ENCODE assay signal across 19 cellular contexts in genomic region chr21:45724345-45724961, GRCh38.
DNase-seq lines count a peak whose midpoint lies in the region; ATAC-seq and TF ChIP-seq lines count a peak whose summit lies in the region.
"Had no signal": no experiment of that assay in that cellular context is flagged by ENCODE, and none has a peak within 500 bp of the region (broad histone marks: within the 10 kb centered on the region; RNA-seq: fewer than 3 reads in every experiment).

No MANE protein-coding gene starts in this region.

- TF ChIP-seq CTCF in psoas muscle (IDR thresholded peaks at IDR 0.05): no peak

- H3K36me3 ChIP-seq in psoas muscle (ENCODE audit: insufficient read depth in 1 of 2, low read depth in 1 of 2): no peaks in the 10 kb centered on the region
- H3K36me3 ChIP-seq: prostate gland had no signal

- H3K4me1 Mint-ChIP-seq in activated CD4-positive, alpha-beta T cell treated with anti-CD3 and anti-CD28 coated beads for 36 hours: peaks cover 17% of the 10 kb centered on the region

- POLR2A ChIA-PET in activated CD4-positive, alpha-beta T cell treated with anti-CD3 and anti-CD28 coated beads for 36 hours (lab: Charles Lee): no interaction called here

- CTCF ChIA-PET in activated CD4-positive, alpha-beta T cell treated with anti-CD3 and anti-CD28 coated beads for 36 hours (lab: Charles Lee): no interaction called here

- H3K36me3 Mint-ChIP-seq in activated CD4-positive, alpha-beta T cell treated with anti-CD3 and anti-CD28 coated beads for 36 hours (ENCODE audit: low read depth): no peaks in the 10 kb centered on the region
- H3K36me3 Mint-ChIP-seq: CD8-positive, alpha-beta T cell had no signal

- no peak overlapping the region for H3K27ac ChIP-seq in psoas muscle
- H3K27ac ChIP-seq: A549, prostate gland had no signal

- H3K27me3 Mint-ChIP-seq in activated CD4-positive, alpha-beta T cell treated with anti-CD3 and anti-CD28 coated beads for 36 hours: no peaks in the 10 kb centered on the region
- H3K27me3 Mint-ChIP-seq: stimulated activated naive CD8-positive, alpha-beta T cell treated with anti-CD3 and anti-CD28 coated beads, Interleukin-15, Interleukin-2, amounts not matched to agents 100 ng/mL and 50 ng/mL, for 24 hours had no signal

- no peak overlapping the region for H3K4me3 Mint-ChIP-seq in activated CD4-positive, alpha-beta T cell treated with anti-CD3 and anti-CD28 coated beads for 36 hours
- H3K4me3 Mint-ChIP-seq: CD8-positive, alpha-beta T cell; stimulated activated naive CD8-positive, alpha-beta T cell treated with anti-CD3 and anti-CD28 coated beads, Interleukin-15, Interleukin-2, amounts not matched to agents 100 ng/mL and 50 ng/mL, for 24 hours had no signal

- intact Hi-C loops in activated CD4-positive, alpha-beta T cell treated with anti-CD3 and anti-CD28 coated beads for 36 hours (cut with DNase I, micrococcal nuclease): no loop called here
- intact Hi-C loops in left cardiac atrium (cut with DNase I): no loop called here
- intact Hi-C loops in psoas muscle (cut with DNase I): no loop called here

- H3K4me1 ChIP-seq in psoas muscle: no peaks in the 10 kb centered on the region
- H3K4me1 ChIP-seq: A549, prostate gland had no signal

- H3K4me3 ChIP-seq in psoas muscle: no peak overlapping the region
- H3K4me3 ChIP-seq: A549, prostate gland had no signal

- peaks cover 0 to 7% (median 0%) of the 10 kb centered on the region in 3 donors for H3K27me3 ChIP-seq in psoas muscle (ENCODE audit: insufficient read depth in 3 of 3, low read length in 2 of 3)

- H3K9me3 ChIP-seq in psoas muscle: no peaks in the 10 kb centered on the region
- H3K9me3 ChIP-seq: A549, prostate gland had no signal

- peak overlapping the region; percentile 74 for H3K27ac Mint-ChIP-seq in activated CD4-positive, alpha-beta T cell treated with anti-CD3 and anti-CD28 coated beads for 36 hours
- H3K27ac Mint-ChIP-seq: CD8-positive, alpha-beta T cell; stimulated activated naive CD8-positive, alpha-beta T cell treated with anti-CD3 and anti-CD28 coated beads, Interleukin-15, Interleukin-2, amounts not matched to agents 100 ng/mL and 50 ng/mL, for 24 hours had no signal

- no peak for ATAC-seq in activated CD4-positive, alpha-beta T cell treated with anti-CD3 and anti-CD28 coated beads for 36 hours
- ATAC-seq in left cardiac atrium: peak; percentile 85 to 93
- peak in 3 of 4 donors; percentile 42 to 63 (median 55) for ATAC-seq in psoas muscle
- ATAC-seq in HG03135 (IDR thresholded peaks at IDR 0.05; ENCODE audit: unreplicated experiment): no peak
- ATAC-seq: A549; CD8-positive, alpha-beta T cell; left lobe of liver had no signal

- 17 to 23% (median 22%) methylated on average over 13 of the region's 13 CpGs for WGBS in psoas muscle, 3 donors

- no peak for DNase-seq in activated CD4-positive, alpha-beta T cell treated with anti-CD3 and anti-CD28 coated beads for 36 hours
- no peak for DNase-seq in activated CD4-positive, alpha-beta T cell treated with anti-CD3 and anti-CD28 coated beads for 48 hours
- DNase-seq in NCI-H446 treated with DMSO at 0.1 percent for 48 hours (lab: John Stamatoyannopoulos, UW): peak; percentile 28
- peak; percentile 43 for DNase-seq in left cardiac atrium
- no peak for DNase-seq in psoas muscle
- DNase-seq in NCI-H226: no peak
- no peak for DNase-seq in NCI-H187 treated with DMSO at 0.1 percent for 48 hours (lab: John Stamatoyannopoulos, UW)
- DNase-seq: activated naive CD4-positive, alpha-beta T cell treated with anti-CD3 and anti-CD28 coated beads, Interleukin-2, amount 50 U/mL, for 16 hours; CD8-positive, alpha-beta T cell; effector memory CD4-positive, alpha-beta T cell; NCI-H1048; NCI-H345; stimulated activated CD4-positive, alpha-beta T cell treated with anti-CD3 and anti-CD28 coated beads, Interleukin-15, amount 100 ng/mL, for 24 hours; T-helper 9 cell had no signal

- no peaks in the 10 kb centered on the region for H3K9me3 Mint-ChIP-seq in activated CD4-positive, alpha-beta T cell treated with anti-CD3 and anti-CD28 coated beads for 36 hours (ENCODE audit: low read depth)
- H3K9me3 Mint-ChIP-seq: CD8-positive, alpha-beta T cell; stimulated activated naive CD8-positive, alpha-beta T cell treated with anti-CD3 and anti-CD28 coated beads, Interleukin-15, Interleukin-2, amounts not matched to agents 100 ng/mL and 50 ng/mL, for 24 hours had no signal

Comparison
In these comparisons a context has a peak if more than half of its experiments do, and no peak if none do; other contexts are left out.
1. ATAC-seq: peak in left cardiac atrium (2 of 2) and psoas muscle (3 of 4); none in activated CD4-positive, alpha-beta T cell treated with anti-CD3 and anti-CD28 coated beads for 36 hours (single experiment) and HG03135 (single experiment).
2. DNase-seq: peak in NCI-H446 treated with DMSO at 0.1 percent for 48 hours (single experiment) and left cardiac atrium (single experiment); none in activated CD4-positive, alpha-beta T cell treated with anti-CD3 and anti-CD28 coated beads for 36 hours (single experiment), activated CD4-positive, alpha-beta T cell treated with anti-CD3 and anti-CD28 coated beads for 48 hours (single experiment), psoas muscle (0 of 2), NCI-H226 (single experiment) and NCI-H187 treated with DMSO at 0.1 percent for 48 hours (single experiment).